ENCODE assay signal across 9 cellular contexts in the genomic region with DNA sequence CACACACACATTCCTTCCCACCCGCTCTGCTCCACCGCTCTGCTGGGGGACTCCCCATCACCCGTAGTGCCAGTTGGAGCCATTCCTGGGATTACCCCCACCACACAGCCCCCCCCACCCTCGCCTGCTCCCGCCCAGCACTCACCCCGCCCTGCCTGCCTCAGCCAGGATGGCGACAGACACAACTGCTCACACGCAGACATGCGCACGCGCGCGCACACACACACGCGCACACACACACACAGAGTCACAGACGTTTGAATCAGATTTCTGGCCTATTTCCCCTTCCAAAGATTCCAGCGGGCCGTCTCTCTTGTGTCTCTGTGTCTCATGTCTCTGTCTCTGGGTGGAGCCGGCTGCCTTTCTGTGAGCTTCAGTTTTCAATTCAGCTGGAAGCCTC. TPM values are rescaled to one million over a fixed set of nuclear protein-coding genes. Genes with fewer than 3 reads are reported as not detected.
DNase-seq lines count a peak whose midpoint lies in the region; ATAC-seq, FAIRE-seq and TF ChIP-seq lines count a peak whose summit lies in the region.
"Had no signal": no experiment of that assay in that cellular context is flagged by ENCODE, and none has a peak within 500 bp of the region (broad histone marks: within the 10 kb centered on the region; RNA-seq: fewer than 3 reads in every experiment).

No MANE protein-coding gene starts in this region.

- 32 to 41% methylated on average over 19 of the region's 19 CpGs for WGBS in body of pancreas, 2 donors

- H3K27ac ChIP-seq in body of pancreas (no peak overlapping the region), vagina (peak overlapping the region; percentile 92)

- TF ChIP-seq CTCF in body of pancreas (IDR thresholded peaks at IDR 0.05) (no peak), vagina (IDR thresholded peaks at IDR 0.05) (no peak)

- peaks cover 17% of the 10 kb centered on the region for H3K4me1 ChIP-seq in body of pancreas
- H3K4me1 ChIP-seq in vagina, result peaks cover 54% of the 10 kb centered on the region

- POLR2A ChIA-PET in activated CD4-positive, alpha-beta memory T cell treated with anti-CD3 and anti-CD28 coated beads, Interleukin-2, amount 10 ng/mL, durations not matched to agents 7 days and 5 days (lab: Charles Lee), result no interaction called here

- H3K27me3 ChIP-seq in body of pancreas, result peaks cover 0 to 11% of the 10 kb centered on the region in 2 donors
- no peaks in the 10 kb centered on the region for H3K27me3 ChIP-seq in vagina

- no peak for FAIRE-seq in frontal cortex (lab: Jason Lieb, UNC)

- ATAC-seq in body of pancreas, result no peak

- no peak overlapping the region for H3K4me3 Mint-ChIP-seq in activated naive CD4-positive, alpha-beta T cell treated with anti-CD3 and anti-CD28 coated beads, Interleukin-2, amount 10 ng/mL, durations not matched to agents 7 days and 5 days
- H3K4me3 Mint-ChIP-seq in activated CD4-positive, alpha-beta memory T cell treated with anti-CD3 and anti-CD28 coated beads, Interleukin-2, amount 10 ng/mL, durations not matched to agents 7 days and 5 days, result no peak overlapping the region

- peaks cover 100% of the 10 kb centered on the region for H3K27me3 Mint-ChIP-seq in activated naive CD4-positive, alpha-beta T cell treated with anti-CD3 and anti-CD28 coated beads, Interleukin-2, amount 10 ng/mL, durations not matched to agents 7 days and 5 days
- peaks cover 57% of the 10 kb centered on the region for H3K27me3 Mint-ChIP-seq in activated CD4-positive, alpha-beta memory T cell treated with anti-CD3 and anti-CD28 coated beads, Interleukin-2, amount 10 ng/mL, durations not matched to agents 7 days and 5 days

- CTCF ChIA-PET in activated naive CD4-positive, alpha-beta T cell treated with anti-CD3 and anti-CD28 coated beads, Interleukin-2, amount 10 ng/mL, durations not matched to agents 7 days and 5 days (lab: Charles Lee), result interaction anchor here (1.1 kb wide), 1 partner anchor 10 kb away, joined by 4 read pairs; no protein-coding TSS in a partner anchor
- CTCF ChIA-PET in activated CD4-positive, alpha-beta memory T cell treated with anti-CD3 and anti-CD28 coated beads, Interleukin-2, amount 10 ng/mL, durations not matched to agents 7 days and 5 days (lab: Charles Lee), result no interaction called here

- no peaks in the 10 kb centered on the region for H3K36me3 ChIP-seq in body of pancreas (replicated peaks in 1 of 2; ENCODE audit: insufficient read depth in 1 of 2, low read depth in 2 of 2)
- no peaks in the 10 kb centered on the region for H3K36me3 ChIP-seq in vagina

- no peak overlapping the region for H3K4me3 ChIP-seq in body of pancreas
- H3K4me3 ChIP-seq in vagina, result peak overlapping the region; percentile 13 to 38

- H3K9me3 Mint-ChIP-seq in activated naive CD4-positive, alpha-beta T cell treated with anti-CD3 and anti-CD28 coated beads, Interleukin-2, amount 10 ng/mL, durations not matched to agents 7 days and 5 days, result no peaks in the 10 kb centered on the region
- H3K9me3 Mint-ChIP-seq in activated CD4-positive, alpha-beta memory T cell treated with anti-CD3 and anti-CD28 coated beads, Interleukin-2, amount 10 ng/mL, durations not matched to agents 7 days and 5 days, result no peaks in the 10 kb centered on the region

- H3K4me1 Mint-ChIP-seq in activated naive CD4-positive, alpha-beta T cell treated with anti-CD3 and anti-CD28 coated beads, Interleukin-2, amount 10 ng/mL, durations not matched to agents 7 days and 5 days, result peaks cover 13% of the 10 kb centered on the region
- peaks cover 10% of the 10 kb centered on the region for H3K4me1 Mint-ChIP-seq in activated CD4-positive, alpha-beta memory T cell treated with anti-CD3 and anti-CD28 coated beads, Interleukin-2, amount 10 ng/mL, durations not matched to agents 7 days and 5 days

- H3K27ac Mint-ChIP-seq in activated naive CD4-positive, alpha-beta T cell treated with anti-CD3 and anti-CD28 coated beads, Interleukin-2, amount 10 ng/mL, durations not matched to agents 7 days and 5 days, result no peak overlapping the region
- no peak overlapping the region for H3K27ac Mint-ChIP-seq in activated CD4-positive, alpha-beta memory T cell treated with anti-CD3 and anti-CD28 coated beads, Interleukin-2, amount 10 ng/mL, durations not matched to agents 7 days and 5 days

- intact Hi-C loops in body of pancreas (cut with DNase I) (no loop called here), vagina (cut with DNase I) (no loop called here)

- DNase-seq in activated naive CD4-positive, alpha-beta T cell treated with anti-CD3 and anti-CD28 coated beads, Interleukin-2, amount 50 U/mL, for 16 hours, result peak; percentile 20
- no peak for DNase-seq in activated naive CD4-positive, alpha-beta T cell treated with anti-CD3 and anti-CD28 coated beads, Interleukin-2, amount 10 ng/mL, durations not matched to agents 7 days and 5 days
- peak in 3 of 4 donors; percentile 40 to 46 (median 44) for DNase-seq in body of pancreas
- peak; percentile 65 for DNase-seq in left kidney (ENCODE audit: low read depth, low spot score)
- peak in 1 of 2 donors; percentile 97 for DNase-seq in vagina (ENCODE audit: extremely low spot score in 2 of 2)
- no peak for DNase-seq in NCI-H2081 treated with DMSO at 0.1 percent for 48 hours (lab: John Stamatoyannopoulos, UW)
- no peak for DNase-seq in activated CD4-positive, alpha-beta memory T cell treated with anti-CD3 and anti-CD28 coated beads, Interleukin-2, amount 10 ng/mL, durations not matched to agents 7 days and 5 days
- no peak for DNase-seq in frontal cortex (ENCODE audit: low spot score in 2 of 2)

- no peaks in the 10 kb centered on the region for H3K36me3 Mint-ChIP-seq in activated naive CD4-positive, alpha-beta T cell treated with anti-CD3 and anti-CD28 coated beads, Interleukin-2, amount 10 ng/mL, durations not matched to agents 7 days and 5 days
- no peaks in the 10 kb centered on the region for H3K36me3 Mint-ChIP-seq in activated CD4-positive, alpha-beta memory T cell treated with anti-CD3 and anti-CD28 coated beads, Interleukin-2, amount 10 ng/mL, durations not matched to agents 7 days and 5 days (ENCODE audit: low read depth)

- H3K9me3 ChIP-seq in body of pancreas (no peaks in the 10 kb centered on the region), vagina (no peaks in the 10 kb centered on the region)

- TF ChIP-seq POLR2A in body of pancreas (IDR thresholded peaks at IDR 0.05) (no peak), vagina (IDR thresholded peaks at IDR 0.05) (no peak)

RNA-seq across cellular contexts. Expression of a gene that starts 4.4 kb away (rescaled TPM):
- total RNA-seq in body of pancreas (under 1 TPM; 0.26 to 0.33 TPM), vagina (4.9 TPM), frontal cortex (7.7 TPM)
- not detected for total RNA-seq in activated CD4-positive, alpha-beta memory T cell treated with anti-CD3 and anti-CD28 coated beads, Interleukin-2, amount 10 ng/mL, durations not matched to agents 7 days and 5 days
- total RNA-seq: epithelial cell of proximal tubule had no signal

RNA-seq across cellular contexts. Expression of a gene that starts 17.9 kb away (rescaled TPM):
- total RNA-seq in body of pancreas, result 10 to 100 TPM; 65.6 to 75.2 TPM
- total RNA-seq in vagina, result 73.4 TPM
- 10 to 100 TPM; 14.5 to 17.8 TPM for total RNA-seq in activated CD4-positive, alpha-beta memory T cell treated with anti-CD3 and anti-CD28 coated beads, Interleukin-2, amount 10 ng/mL, durations not matched to agents 7 days and 5 days
- 26.9 TPM for total RNA-seq in frontal cortex

RNA-seq across cellular contexts. Expression of a gene that starts 32.4 kb away (rescaled TPM):
- 10 to 100 TPM; 11.9 to 20.1 TPM for total RNA-seq in body of pancreas
- total RNA-seq in vagina, result 21.9 TPM
- total RNA-seq in activated CD4-positive, alpha-beta memory T cell treated with anti-CD3 and anti-CD28 coated beads, Interleukin-2, amount 10 ng/mL, durations not matched to agents 7 days and 5 days, result not detected
- total RNA-seq in frontal cortex, result 0.41 TPM

RNA-seq across cellular contexts. Expression of a gene that starts 56.7 kb away (rescaled TPM):
- total RNA-seq in body of pancreas (under 1 TPM in 1 of 2 donors, not detected in 1; 0.33 TPM), vagina (not detected), frontal cortex (0.82 TPM)
- 10 to 100 TPM; 13.4 to 15.2 TPM for total RNA-seq in activated CD4-positive, alpha-beta memory T cell treated with anti-CD3 and anti-CD28 coated beads, Interleukin-2, amount 10 ng/mL, durations not matched to agents 7 days and 5 days

Comparison
In these comparisons a context has a peak if more than half of its experiments do, and no peak if none do; other contexts are left out.
1. DNase-seq: peak in activated naive CD4-positive, alpha-beta T cell treated with anti-CD3 and anti-CD28 coated beads, Interleukin-2, amount 50 U/mL, for 16 hours (single experiment), body of pancreas (3 of 4) and left kidney (single experiment); none in activated naive CD4-positive, alpha-beta T cell treated with anti-CD3 and anti-CD28 coated beads, Interleukin-2, amount 10 ng/mL, durations not matched to agents 7 days and 5 days (single experiment), NCI-H2081 treated with DMSO at 0.1 percent for 48 hours (single experiment), activated CD4-positive, alpha-beta memory T cell treated with anti-CD3 and anti-CD28 coated beads, Interleukin-2, amount 10 ng/mL, durations not matched to agents 7 days and 5 days (single experiment) and frontal cortex (0 of 2).
2. H3K4me3 ChIP-seq: peak in vagina (2 of 2); none in body of pancreas (0 of 2).